ENCODE assay signal across 1 cellular context in genomic region chr12:56688129-56688845, GRCh38.
A peak's percentile ranks its signal among the peaks of the same experiment; 100 is the strongest.
TF ChIP-seq lines count a peak whose summit lies in the region.

Gene PTGES3, minus strand, starts transcription at chr12:56688284. Its CDS starts 285 bp downstream, at chr12:56687999.

TF ChIP-seq in GM23338, 12 proteins besides CTCF, POLR2A, EP300 and RAD21 (continued from another document):
- TF ChIP-seq JUNB (IDR thresholded peaks at IDR 0.05; ENCODE audit: unreplicated experiment) (no peak), ZNF462 (CRISPR knock-in tag; IDR thresholded peaks at IDR 0.05) (no peak), EZH2 (IDR thresholded peaks at IDR 0.05; ENCODE audit: low read depth, unreplicated experiment) (no peak), POLR2AphosphoS5 (IDR thresholded peaks at IDR 0.05; ENCODE audit: low read depth) (peak; percentile 94), STAT1 (IDR thresholded peaks at IDR 0.05; ENCODE audit: unreplicated experiment) (no peak)
